Comparison of ENCODE assay signal across 21 cellular contexts in genomic region chr3:109387241-109387640, GRCh38. TPM values are rescaled to one million over a fixed set of nuclear protein-coding genes. Genes with fewer than 3 reads are reported as not detected.
A peak's percentile ranks its signal among the peaks of the same experiment; 100 is the strongest.
DNase-seq lines count a peak whose midpoint lies in the region; FAIRE-seq and TF ChIP-seq lines count a peak whose summit lies in the region.
"Had no signal": no experiment of that assay in that cellular context is flagged by ENCODE, and none has a peak within 500 bp of the region (broad histone marks: within the 10 kb centered on the region; RNA-seq: fewer than 3 reads in every experiment).

No MANE protein-coding gene starts in this region.

- H3K9me3 Mint-ChIP-seq in activated T-helper 1 cell treated with anti-CD3 and anti-CD28 coated beads, Interleukin-12 subunit alpha, Interleukin-12 subunit beta, Interleukin-2, Interleukin-4 antibody, amounts not matched to agents 30 ng/mL and 10 ng/mL and 1 ng/mL, durations not matched to agents 14 hours and 24 hours and 36 hours: no peaks in the 10 kb centered on the region
- H3K9me3 Mint-ChIP-seq: CD4-positive, alpha-beta T cell; GM23338 had no signal

- H3K79me2 ChIP-seq in Loucy (ENCODE audit: insufficient read depth, low read length): no peaks in the 10 kb centered on the region

- H3K4me1 ChIP-seq in BLaER1 treated with 17β-estradiol and CSF1 and Interleukin-3, amounts not matched to agents 10 nM and 100 nM: peaks cover 7 to 20% (median 11%) of the 10 kb centered on the region in 10 experiments; a peak in 16 of 20 replicates
- peaks cover 18% of the 10 kb centered on the region for H3K4me1 ChIP-seq in Loucy (ENCODE audit: insufficient read depth, low read length, poor library complexity, severe bottlenecking)

- in situ Hi-C loops in brain microvascular endothelial cell (cut with HindIII; ENCODE audit: low pct_ligation_motif_present, low sequenced_read_pairs): no loop called here

- no peaks in the 10 kb centered on the region for H3K27me3 Mint-ChIP-seq in activated T-helper 1 cell treated with anti-CD3 and anti-CD28 coated beads, Interleukin-12 subunit alpha, Interleukin-12 subunit beta, Interleukin-2, Interleukin-4 antibody, amounts not matched to agents 30 ng/mL and 10 ng/mL and 1 ng/mL, durations not matched to agents 14 hours and 24 hours and 36 hours (ENCODE audit: insufficient read depth)
- H3K27me3 Mint-ChIP-seq: B cell; CD4-positive, alpha-beta T cell had no signal

- H3K9me3 ChIP-seq in BLaER1 treated with 17β-estradiol and CSF1 and Interleukin-3, amounts not matched to agents 10 nM and 100 nM (replicated peaks in 1 of 11): no peaks in the 10 kb centered on the region
- H3K9me3 ChIP-seq in Loucy (ENCODE audit: insufficient read depth, low read depth, low read length): no peaks in the 10 kb centered on the region
- no peaks in the 10 kb centered on the region for H3K9me3 ChIP-seq in SK-N-MC (ENCODE audit: low read depth, low read length)
- H3K9me3 ChIP-seq: Caco-2 had no signal

- no peaks in the 10 kb centered on the region for H3K27me3 ChIP-seq in BLaER1 treated with 17β-estradiol and CSF1 and Interleukin-3, amounts not matched to agents 10 nM and 100 nM
- H3K27me3 ChIP-seq in Loucy (ENCODE audit: insufficient read depth, low read length, poor library complexity, severe bottlenecking) (no peaks in the 10 kb centered on the region), brain microvascular endothelial cell (replicated peaks) (no peaks in the 10 kb centered on the region)

- TF ChIP-seq CTCF in Loucy (conservative IDR thresholded peaks at IDR 0.05; ENCODE audit: low read length) (no peak), brain microvascular endothelial cell (IDR thresholded peaks at IDR 0.05; ENCODE audit: low read depth, low read length, missing control alignments) (no peak)

- no peak overlapping the region for H3K9ac ChIP-seq in BLaER1 treated with 17β-estradiol and CSF1 and Interleukin-3, amounts not matched to agents 10 nM and 100 nM
- H3K9ac ChIP-seq in Loucy (ENCODE audit: low read depth, low read length, poor library complexity, severe bottlenecking) (no peak overlapping the region), SK-N-MC (ENCODE audit: insufficient read length) (no peak overlapping the region)

- H3K27ac Mint-ChIP-seq in activated T-helper 1 cell treated with anti-CD3 and anti-CD28 coated beads, Interleukin-12 subunit alpha, Interleukin-12 subunit beta, Interleukin-2, Interleukin-4 antibody, amounts not matched to agents 30 ng/mL and 10 ng/mL and 1 ng/mL, durations not matched to agents 14 hours and 24 hours and 36 hours: no peak overlapping the region
- H3K27ac Mint-ChIP-seq: B cell; CD4-positive, alpha-beta T cell; GM23338 had no signal

- no peaks in the 10 kb centered on the region for H3K36me3 ChIP-seq in BLaER1 treated with 17β-estradiol and CSF1 and Interleukin-3, amounts not matched to agents 10 nM and 100 nM
- no peaks in the 10 kb centered on the region for H3K36me3 ChIP-seq in Loucy (ENCODE audit: insufficient read depth, low read length)
- H3K36me3 ChIP-seq in SK-N-MC (ENCODE audit: insufficient read depth, low read length): no peaks in the 10 kb centered on the region
- H3K36me3 ChIP-seq in brain microvascular endothelial cell (replicated peaks): no peaks in the 10 kb centered on the region

- no peak for DNase-seq in SK-N-MC (ENCODE audit: low read depth, low spot score)
- DNase-seq in brain microvascular endothelial cell: no peak
- no peak for DNase-seq in activated T-helper 1 cell treated with anti-CD3 and anti-CD28 coated beads, Interleukin-12 subunit alpha, Interleukin-12 subunit beta, Interleukin-2, Interleukin-4 antibody, amounts not matched to agents 30 ng/mL and 10 ng/mL and 1 ng/mL, durations not matched to agents 14 hours and 24 hours and 36 hours (ENCODE audit: low spot score)
- DNase-seq in HTR-8/SVneo (ENCODE audit: insufficient read length, low spot score): no peak
- DNase-seq: Caco-2; CD4-positive, alpha-beta T cell; GDM1; HCEC 1CT; IMR-90 had no signal

- intact Hi-C loops in activated T-helper 1 cell treated with anti-CD3 and anti-CD28 coated beads, Interleukin-12 subunit alpha, Interleukin-12 subunit beta, Interleukin-2, Interleukin-4 antibody, amounts not matched to agents 30 ng/mL and 10 ng/mL and 1 ng/mL, durations not matched to agents 14 hours and 24 hours and 36 hours (cut with micrococcal nuclease): no loop called here

- no peaks in the 10 kb centered on the region for H3F3A ChIP-seq in Loucy (ENCODE audit: low read depth)

- peak overlapping the region; percentile 57; the same call in 1 of the 2 replicates for H2AFZ ChIP-seq in Loucy (ENCODE audit: low read length)
- H2AFZ ChIP-seq: GM23338 had no signal

- H3K36me3 Mint-ChIP-seq in activated T-helper 1 cell treated with anti-CD3 and anti-CD28 coated beads, Interleukin-12 subunit alpha, Interleukin-12 subunit beta, Interleukin-2, Interleukin-4 antibody, amounts not matched to agents 30 ng/mL and 10 ng/mL and 1 ng/mL, durations not matched to agents 14 hours and 24 hours and 36 hours (ENCODE audit: low read depth): no peaks in the 10 kb centered on the region

- H4K20me1 ChIP-seq in BLaER1 treated with 17β-estradiol and CSF1 and Interleukin-3, amounts not matched to agents 10 nM and 100 nM: no peaks in the 10 kb centered on the region
- H4K20me1 ChIP-seq in Loucy (ENCODE audit: insufficient read depth, low read length, poor library complexity, severe bottlenecking): no peaks in the 10 kb centered on the region

- no peak overlapping the region for H3K4me3 ChIP-seq in BLaER1 treated with 17β-estradiol and CSF1 and Interleukin-3, amounts not matched to agents 10 nM and 100 nM
- H3K4me3 ChIP-seq in Loucy (ENCODE audit: low read length, poor library complexity, severe bottlenecking) (peak overlapping the region; percentile 43), SK-N-MC (0 out of 2 replicates have a peak overlapping the region, but pooled peaks have one; percentile 16), brain microvascular endothelial cell (ENCODE audit: low read depth, low read length) (no peak overlapping the region)
- H3K4me3 ChIP-seq: GM23338 had no signal

- H3K27ac ChIP-seq in BLaER1 treated with 17β-estradiol and CSF1 and Interleukin-3, amounts not matched to agents 10 nM and 100 nM: no peak overlapping the region
- H3K27ac ChIP-seq in SK-N-MC (peak overlapping the region; percentile 63; the same call in 1 of the 2 replicates), brain microvascular endothelial cell (no peak overlapping the region)
- H3K27ac ChIP-seq: C4-2B, HL-60 had no signal

- no peak overlapping the region for H3K4me3 Mint-ChIP-seq in activated T-helper 1 cell treated with anti-CD3 and anti-CD28 coated beads, Interleukin-12 subunit alpha, Interleukin-12 subunit beta, Interleukin-2, Interleukin-4 antibody, amounts not matched to agents 30 ng/mL and 10 ng/mL and 1 ng/mL, durations not matched to agents 14 hours and 24 hours and 36 hours
- H3K4me3 Mint-ChIP-seq: B cell; CD4-positive, alpha-beta T cell; GM23338 had no signal

- H3K4me1 Mint-ChIP-seq in activated T-helper 1 cell treated with anti-CD3 and anti-CD28 coated beads, Interleukin-12 subunit alpha, Interleukin-12 subunit beta, Interleukin-2, Interleukin-4 antibody, amounts not matched to agents 30 ng/mL and 10 ng/mL and 1 ng/mL, durations not matched to agents 14 hours and 24 hours and 36 hours (ENCODE audit: low read depth): no peaks in the 10 kb centered on the region
- H3K4me1 Mint-ChIP-seq: B cell had no signal

- peak overlapping the region in 9 of 11 experiments; percentile 19 to 72 (median 53); a peak in 14 of 22 replicates for H3K4me2 ChIP-seq in BLaER1 treated with 17β-estradiol and CSF1 and Interleukin-3, amounts not matched to agents 10 nM and 100 nM
- peak overlapping the region; percentile 65 for H3K4me2 ChIP-seq in Loucy (ENCODE audit: low read depth, low read length, poor library complexity, severe bottlenecking)
- H3K4me2 ChIP-seq: GM23338 had no signal

- no peaks in the 10 kb centered on the region for H3K9me2 ChIP-seq in Loucy (replicated peaks; ENCODE audit: low read depth, low read length)

- no peak for FAIRE-seq in HTR-8/SVneo (lab: Jason Lieb, UNC)
- FAIRE-seq: D721Med, GM12892, GM18507, H54 had no signal

RNA-seq across cellular contexts. Expression of gene DPPA4, which starts 49.9 kb away (rescaled TPM):
- not detected in 2 replicates for total RNA-seq in activated T-helper 1 cell treated with anti-CD3 and anti-CD28 coated beads, Interleukin-12 subunit alpha, Interleukin-12 subunit beta, Interleukin-2, Interleukin-4 antibody, amounts not matched to agents 30 ng/mL and 10 ng/mL and 1 ng/mL, durations not matched to agents 14 hours and 24 hours and 36 hours
- total RNA-seq: A172, Caco-2, HT1080, IMR-90 had no signal

Comparison
In these comparisons a context has a peak if more than half of its experiments do, and no peak if none do; other contexts are left out.
1. H3K4me3 ChIP-seq: peak in Loucy (single experiment) and SK-N-MC (single experiment); none in BLaER1 treated with 17β-estradiol and CSF1 and Interleukin-3, amounts not matched to agents 10 nM and 100 nM (0 of 10) and brain microvascular endothelial cell (single experiment).